In genomic region chr19:37654118-37654517, GRCh38 we compare ENCODE assay signal across 8 cellular contexts. TPM values are rescaled to one million over a fixed set of nuclear protein-coding genes. Genes with fewer than 3 reads are reported as not detected.
DNase-seq lines count a peak whose midpoint lies in the region; ATAC-seq, FAIRE-seq and TF ChIP-seq lines count a peak whose summit lies in the region.

No MANE protein-coding gene starts in this region.

- no peaks in the 10 kb centered on the region for H3K9me2 ChIP-seq in Loucy (replicated peaks; ENCODE audit: low read depth, low read length)
- H3K9me2 ChIP-seq in neural cell (ENCODE audit: insufficient read depth, low read length): no peaks in the 10 kb centered on the region

- CTCF ChIA-PET in CD4-positive, alpha-beta T cell (lab: Charles Lee): interaction anchor here (1.3 kb wide), 1 partner anchor 60 kb away, joined by 3 read pairs; the partner anchor contains the start of genes ZNF540 and ZNF571
- CTCF ChIA-PET in HEK293T (lab: Yijun Ruan, JAX): interaction anchor here (0.6 kb wide), 1 partner anchor 247 kb away, joined by 7 read pairs; no protein-coding TSS in a partner anchor

- H3K27me3 ChIP-seq in CD4-positive, alpha-beta T cell (ENCODE audit: control insufficient read depth, insufficient read depth, low read length): no peaks in the 10 kb centered on the region
- H3K27me3 ChIP-seq in Loucy (ENCODE audit: insufficient read depth, low read length, poor library complexity, severe bottlenecking) (no peaks in the 10 kb centered on the region), neural cell (ENCODE audit: insufficient read depth, low read depth, low read length) (no peaks in the 10 kb centered on the region)

- H3K9me3 Mint-ChIP-seq in CD4-positive, alpha-beta T cell: no peaks in the 10 kb centered on the region

- TF ChIP-seq POLR2A in GM12892 (IDR thresholded peaks at IDR 0.05; ENCODE audit: low read depth, low read length): no peak

- peaks cover 41% of the 10 kb centered on the region for H3K4me1 ChIP-seq in Loucy (ENCODE audit: insufficient read depth, low read length, poor library complexity, severe bottlenecking)

- peaks cover 41% of the 10 kb centered on the region for H3K4me1 Mint-ChIP-seq in CD4-positive, alpha-beta T cell (ENCODE audit: low read depth)

- intact Hi-C loops in CD4-positive, alpha-beta T cell (cut with DNase I, micrococcal nuclease): loop anchor here in 1 of 2 experiments (2.0 kb wide), 2 partner anchors 59 to 65 kb away; partner anchors contain the start of genes ZNF540, ZNF571 and ZNF607

- no peak overlapping the region for H3K27ac ChIP-seq in CD4-positive, alpha-beta T cell (ENCODE audit: low read depth, low read length)
- peak overlapping the region; percentile 76 to 93 for H3K27ac ChIP-seq in coronary artery
- H3K27ac ChIP-seq in neural cell (ENCODE audit: low read length): peak overlapping the region; percentile 99

- H3K27me3 Mint-ChIP-seq in CD4-positive, alpha-beta T cell: no peaks in the 10 kb centered on the region

- TF ChIP-seq RAD21 in neural cell (conservative IDR thresholded peaks at IDR 0.05): no peak

- peak overlapping the region; percentile 99 for H3K4me3 Mint-ChIP-seq in CD4-positive, alpha-beta T cell

- TF ChIP-seq CTCF in CD4-positive, alpha-beta T cell (IDR thresholded peaks at IDR 0.05): no peak
- TF ChIP-seq CTCF in Loucy (conservative IDR thresholded peaks at IDR 0.05; ENCODE audit: low read length) (no peak), coronary artery (IDR thresholded peaks at IDR 0.05) (no peak), neural cell (IDR thresholded peaks at IDR 0.05; ENCODE audit: poor library complexity, severe bottlenecking) (no peak)

- H3K36me3 ChIP-seq in Loucy (ENCODE audit: insufficient read depth, low read length): no peaks in the 10 kb centered on the region
- H3K36me3 ChIP-seq in neural cell (ENCODE audit: insufficient read depth, low read length): no peaks in the 10 kb centered on the region

- H3K79me2 ChIP-seq in Loucy (ENCODE audit: insufficient read depth, low read length): peaks cover 51% of the 10 kb centered on the region
- peaks cover 64% of the 10 kb centered on the region for H3K79me2 ChIP-seq in neural cell (replicated peaks; ENCODE audit: insufficient read depth, low read length)

- H2AFZ ChIP-seq in Loucy (ENCODE audit: low read length): peak overlapping the region; percentile 97; the same call in 1 of the 2 replicates
- H2AFZ ChIP-seq in neural cell (ENCODE audit: low read depth, low read length): peak overlapping the region; percentile 75

- TF ChIP-seq EP300 in neural cell (conservative IDR thresholded peaks at IDR 0.05; ENCODE audit: poor library complexity, severe bottlenecking): no peak

- H3F3A ChIP-seq in Loucy (ENCODE audit: low read depth) (no peaks in the 10 kb centered on the region), neural cell (ENCODE audit: insufficient read depth, low read length, poor library complexity, severe bottlenecking) (peaks cover 5% of the 10 kb centered on the region)

- H3K4me3 ChIP-seq in Loucy (ENCODE audit: low read length, poor library complexity, severe bottlenecking): peak overlapping the region; percentile 92
- H3K4me3 ChIP-seq in coronary artery: peak overlapping the region; percentile 72
- H3K4me3 ChIP-seq in neural cell (ENCODE audit: low read length): peak overlapping the region; percentile 80

- ATAC-seq in CD4-positive, alpha-beta T cell (ENCODE audit: poor library complexity): no peak
- ATAC-seq in GM19463 (IDR thresholded peaks at IDR 0.05; ENCODE audit: unreplicated experiment): no peak
- no peak for ATAC-seq in HG03469 (IDR thresholded peaks at IDR 0.05; ENCODE audit: unreplicated experiment)

- POLR2A ChIA-PET in CD4-positive, alpha-beta T cell (lab: Charles Lee): interaction anchor here (1.9 kb wide), 1 partner anchor 60 kb away, joined by 11 read pairs; the partner anchor contains the start of genes ZNF540 and ZNF571
- POLR2A ChIA-PET in HEK293T (lab: Yijun Ruan, JAX): interaction anchor here (0.9 to 2.0 kb wide), 2 partner anchors 60 to 245 kb away, joined by 3 to 10 read pairs; partner anchors contain the start of genes ZNF540 and ZNF571

- DNase-seq in CD4-positive, alpha-beta T cell: no peak
- DNase-seq in coronary artery (ENCODE audit: low spot score) (no peak), GM12892 (ENCODE audit: insufficient read length) (no peak), HEK293T (ENCODE audit: extremely low spot score) (no peak)

- H3K4me2 ChIP-seq in Loucy (ENCODE audit: low read depth, low read length, poor library complexity, severe bottlenecking): peak overlapping the region; percentile 96
- H3K4me2 ChIP-seq in neural cell (ENCODE audit: low read length): peak overlapping the region; percentile 85

- FAIRE-seq in GM12892 (lab: Jason Lieb, UNC): no peak

- H3K36me3 Mint-ChIP-seq in CD4-positive, alpha-beta T cell (ENCODE audit: low read depth): peaks cover 58% of the 10 kb centered on the region

- H4K20me1 ChIP-seq in Loucy (ENCODE audit: insufficient read depth, low read length, poor library complexity, severe bottlenecking): peaks cover 19% of the 10 kb centered on the region
- H4K20me1 ChIP-seq in neural cell (ENCODE audit: insufficient read depth): no peaks in the 10 kb centered on the region

- peak overlapping the region; percentile 92 for H3K9ac ChIP-seq in Loucy (ENCODE audit: low read depth, low read length, poor library complexity, severe bottlenecking)
- H3K9ac ChIP-seq in neural cell (ENCODE audit: low read length): peak overlapping the region; percentile 95

- peak overlapping the region; percentile 98 for H3K27ac Mint-ChIP-seq in CD4-positive, alpha-beta T cell

- H3K9me3 ChIP-seq in CD4-positive, alpha-beta T cell (ENCODE audit: control insufficient read depth, low read length): no peaks in the 10 kb centered on the region
- H3K9me3 ChIP-seq in Loucy (ENCODE audit: insufficient read depth, low read depth, low read length) (no peaks in the 10 kb centered on the region), neural cell (ENCODE audit: low read length) (peaks cover 8% of the 10 kb centered on the region)

TF ChIP-seq in neural cell, 6 proteins besides CTCF, POLR2A, EP300 and RAD21 (continues in another document):
- TF ChIP-seq MXI1 (conservative IDR thresholded peaks at IDR 0.05; ENCODE audit: poor library complexity, severe bottlenecking): no peak
- no peak for TF ChIP-seq POLR2AphosphoS5 (IDR thresholded peaks at IDR 0.05)
- no peak for TF ChIP-seq SMC3 (conservative IDR thresholded peaks at IDR 0.05; ENCODE audit: poor library complexity)
- TF ChIP-seq EZH2 (IDR thresholded peaks at IDR 0.05; ENCODE audit: borderline replicate concordance, insufficient read depth, low read length, poor library complexity, severe bottlenecking): no peak
- TF ChIP-seq TAF1 (IDR thresholded peaks at IDR 0.05; ENCODE audit: low read depth): no peak

TF ChIP-seq in HEK293T, 16 proteins besides CTCF, POLR2A, EP300 and RAD21:
- TF ChIP-seq SP1 (IDR thresholded peaks at IDR 0.05): no peak
- TF ChIP-seq FOXM1 (IDR thresholded peaks at IDR 0.05; ENCODE audit: borderline replicate concordance): no peak
- TF ChIP-seq, protein P1, sequence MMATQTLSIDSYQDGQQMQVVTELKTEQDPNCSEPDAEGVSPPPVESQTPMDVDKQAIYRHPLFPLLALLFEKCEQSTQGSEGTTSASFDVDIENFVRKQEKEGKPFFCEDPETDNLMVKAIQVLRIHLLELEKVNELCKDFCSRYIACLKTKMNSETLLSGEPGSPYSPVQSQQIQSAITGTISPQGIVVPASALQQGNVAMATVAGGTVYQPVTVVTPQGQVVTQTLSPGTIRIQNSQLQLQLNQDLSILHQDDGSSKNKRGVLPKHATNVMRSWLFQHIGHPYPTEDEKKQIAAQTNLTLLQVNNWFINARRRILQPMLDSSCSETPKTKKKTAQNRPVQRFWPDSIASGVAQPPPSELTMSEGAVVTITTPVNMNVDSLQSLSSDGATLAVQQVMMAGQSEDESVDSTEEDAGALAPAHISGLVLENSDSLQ (IDR thresholded peaks at IDR 0.05): no peak
- no peak for TF ChIP-seq ARNT (IDR thresholded peaks at IDR 0.05)
- no peak for TF ChIP-seq L3MBTL2 (conservative IDR thresholded peaks at IDR 0.05)
- TF ChIP-seq HDGF (IDR thresholded peaks at IDR 0.05; ENCODE audit: borderline replicate concordance): no peak
- no peak for TF ChIP-seq CTBP1 (IDR thresholded peaks at IDR 0.05; ENCODE audit: borderline replicate concordance)
- TF ChIP-seq TARDBP (IDR thresholded peaks at IDR 0.05): no peak
- no peak for TF ChIP-seq SUZ12 (IDR thresholded peaks at IDR 0.05)
- no peak for TF ChIP-seq BHLHE40 (IDR thresholded peaks at IDR 0.05; ENCODE audit: borderline replicate concordance)
- no peak for TF ChIP-seq FOXA1 (IDR thresholded peaks at IDR 0.05)
- no peak for TF ChIP-seq FOXK2 (IDR thresholded peaks at IDR 0.05)
- no peak for TF ChIP-seq LEF1 (IDR thresholded peaks at IDR 0.05; ENCODE audit: borderline replicate concordance)
- no peak for TF ChIP-seq ZNF384 (IDR thresholded peaks at IDR 0.05)
- no peak for TF ChIP-seq NFRKB (IDR thresholded peaks at IDR 0.05)
TF ChIP-seq in HEK293T: peak in this region for 0.

RNA-seq across cellular contexts. Expression of gene ZFP30, which starts 1.1 kb away (rescaled TPM):
- 1 to 10 TPM; 3.6 to 3.7 TPM for total RNA-seq in CD4-positive, alpha-beta T cell
- polyA plus RNA-seq in neural cell: 54.7 and 61.0 TPM in 2 replicates
- 130 and 157 TPM in 2 replicates for polyA minus RNA-seq in neural cell
- polyA plus RNA-seq in GM12892 (2012; ENCODE audit: missing spikeins): 5.0 TPM

RNA-seq across cellular contexts. Expression of gene ZNF540, which starts 59.4 kb away (rescaled TPM):
- 10 to 100 TPM; 11.6 to 12.0 TPM for total RNA-seq in CD4-positive, alpha-beta T cell
- polyA plus RNA-seq in neural cell: 22.5 and 24.7 TPM in 2 replicates
- polyA minus RNA-seq in neural cell: 41.4 and 46.9 TPM in 2 replicates
- 1.4 TPM for polyA plus RNA-seq in GM12892 (2012; ENCODE audit: missing spikeins)

RNA-seq across cellular contexts. Expression of gene ZNF571, which starts 59.5 kb away (rescaled TPM):
- 1 to 10 TPM; 6.7 to 7.0 TPM for total RNA-seq in CD4-positive, alpha-beta T cell
- 6.5 and 7.9 TPM in 2 replicates for polyA plus RNA-seq in neural cell
- 20.0 and 24.3 TPM in 2 replicates for polyA minus RNA-seq in neural cell
- 2.0 TPM for polyA plus RNA-seq in GM12892 (2012; ENCODE audit: missing spikeins)
